Comparison of ENCODE assay signal across 21 cellular contexts in genomic region chr16:74279805-74280204, GRCh38. TPM values are rescaled to one million over a fixed set of nuclear protein-coding genes. Genes with fewer than 3 reads are reported as not detected.
DNase-seq lines count a peak whose midpoint lies in the region; FAIRE-seq and TF ChIP-seq lines count a peak whose summit lies in the region.
"Had no signal": no experiment of that assay in that cellular context is flagged by ENCODE, and none has a peak within 500 bp of the region (broad histone marks: within the 10 kb centered on the region; RNA-seq: fewer than 3 reads in every experiment).

No MANE protein-coding gene starts in this region.

- H3K27ac ChIP-seq in H1 (ENCODE audit: low read depth, low read length), result no peak overlapping the region
- no peak overlapping the region for H3K27ac ChIP-seq in trophoblast cell (ENCODE audit: low read depth, low read length)
- H3K27ac ChIP-seq: BLaER1 had no signal

- H2AK5ac ChIP-seq in H1 (ENCODE audit: low read depth, low read length), result peak overlapping the region; percentile 24; the same call in 1 of the 2 replicates
- H2AK5ac ChIP-seq in trophoblast cell (ENCODE audit: low read length), result no peak overlapping the region

- H3K79me2 ChIP-seq in H1 (ENCODE audit: control insufficient read depth in 1 of 2, insufficient read depth in 2 of 2, low read length in 2 of 2) (no peaks in the 10 kb centered on the region), trophoblast cell (ENCODE audit: control insufficient read depth, insufficient read depth, low read length, poor library complexity) (no peaks in the 10 kb centered on the region)

- H2BK5ac ChIP-seq in H1 (ENCODE audit: low read depth, low read length) (no peak overlapping the region), trophoblast cell (ENCODE audit: low read depth, low read length, poor library complexity) (no peak overlapping the region)

- H3K4me2 ChIP-seq in H1 (ENCODE audit: insufficient read depth in 1 of 2, low read depth in 2 of 2, low read length in 2 of 2), result no peak overlapping the region
- H3K4me2 ChIP-seq in trophoblast cell (ENCODE audit: low read length), result peak overlapping the region; percentile 36
- H3K4me2 ChIP-seq: BLaER1 had no signal

- POLR2A ChIA-PET in H1 (lab: Charles Lee; ENCODE audit: partially characterized antibody), result no interaction called here

- H3K9ac ChIP-seq in H1 (replicated peaks in 1 of 4; ENCODE audit: extremely low read depth in 1 of 4, low read depth in 3 of 4, low read length in 3 of 4), result no peak overlapping the region
- no peak overlapping the region for H3K9ac ChIP-seq in trophoblast cell (ENCODE audit: low read length)
- H3K9ac ChIP-seq: BLaER1 had no signal

- 93% methylated on average over 4 of the region's 6 CpGs; no CpG with 5 or more reads in 1 of the 2 experiments for WGBS in H1 (ENCODE audit: extremely low coverage in 1 of 2, insufficient coverage in 1 of 2, insufficient read length in 1 of 2, insufficient replicate concordance in 2 of 2, low coverage in 1 of 2, low lambda C conversion rate in 2 of 2, missing lambda C conversion rate in 1 of 2), 2 experiments
- no CpG with 5 or more reads among the region's 6 CpGs for WGBS in trophoblast cell (ENCODE audit: extremely low coverage, insufficient coverage, insufficient read length)

- no peak overlapping the region for H3K14ac ChIP-seq in H1 (ENCODE audit: insufficient read length)
- no peak overlapping the region for H3K14ac ChIP-seq in trophoblast cell (ENCODE audit: low read length)

- H4K8ac ChIP-seq in H1 (ENCODE audit: extremely low read depth, insufficient read depth, low read length) (no peak overlapping the region), trophoblast cell (ENCODE audit: low read depth, low read length) (no peak overlapping the region)

- H3K4me3 ChIP-seq in H1 (ENCODE audit: extremely low read depth in 1 of 4, insufficient read depth in 2 of 4, low read depth in 3 of 4, low read length in 4 of 4) (no peak overlapping the region), trophoblast cell (ENCODE audit: low read depth, low read length) (no peak overlapping the region)
- H3K4me3 ChIP-seq: BLaER1, GM12878 had no signal

- H3K4ac ChIP-seq in H1 (replicated peaks; ENCODE audit: insufficient read length, low read depth, low read length) (no peak overlapping the region), trophoblast cell (ENCODE audit: low read depth, low read length) (no peak overlapping the region)

- TF ChIP-seq EP300 in H1 (IDR thresholded peaks at IDR 0.05; ENCODE audit: borderline replicate concordance in 1 of 2, low read depth in 2 of 2, low read length in 2 of 2), result no peak

- no peak for DNase-seq in H1 (ENCODE audit: low read depth in 1 of 2, low spot score in 2 of 2)
- DNase-seq in trophoblast cell, result peak; percentile 86 to 87
- no peak for DNase-seq in activated CD8-positive, alpha-beta memory T cell treated with anti-CD3 and anti-CD28 coated beads for 24 hours
- DNase-seq in NCI-H1092 treated with DMSO at 0.1 percent for 48 hours (lab: John Stamatoyannopoulos, UW), result no peak
- no peak for DNase-seq in CD1c-positive myeloid dendritic cell (ENCODE audit: extremely low spot score)
- DNase-seq: 8988T; ACHN; BE2C; C1 segment of cervical spinal cord; Calu3; CD4-positive, alpha-beta T cell; CD8-positive, alpha-beta T cell; DMS79 treated with DMSO at 0.1 percent for 48 hours; GDM1 had no signal

- no peaks in the 10 kb centered on the region for H3K23me2 ChIP-seq in H1 (ENCODE audit: low read depth, low read length)

- CTCF ChIA-PET in H1 (lab: Charles Lee; ENCODE audit: partially characterized antibody), result no interaction called here

- H4K12ac ChIP-seq in trophoblast cell (ENCODE audit: low read depth, low read length), result no peak overlapping the region

- H3K4me1 ChIP-seq in H1 (replicated peaks in 1 of 4; ENCODE audit: control insufficient read depth in 3 of 4, insufficient read depth in 4 of 4, low read length in 3 of 4), result peaks cover 0 to 9% (median under 1%) of the 10 kb centered on the region in 4 experiments; a peak in 4 of 7 replicates
- peaks cover 11 to 15% of the 10 kb centered on the region in 2 experiments for H3K4me1 ChIP-seq in trophoblast cell (ENCODE audit: control insufficient read depth in 1 of 2, insufficient read depth in 2 of 2, low read length in 2 of 2)
- H3K4me1 ChIP-seq: BE2C, BLaER1 had no signal

- H3K79me1 ChIP-seq in H1 (ENCODE audit: low read depth, low read length) (no peaks in the 10 kb centered on the region), trophoblast cell (ENCODE audit: low read length) (no peaks in the 10 kb centered on the region)

- no peak overlapping the region for H2BK120ac ChIP-seq in H1 (replicated peaks; ENCODE audit: low read depth, low read length)
- H2BK120ac ChIP-seq in trophoblast cell (ENCODE audit: insufficient read depth, low read length, poor library complexity), result no peak overlapping the region

- H2BK20ac ChIP-seq in H1 (ENCODE audit: low read length), result no peak overlapping the region

- no peak for FAIRE-seq in H1 (lab: Jason Lieb, UNC)
- FAIRE-seq: A204.1, D721Med, GM12878, GM12892, GM18507 had no signal

- H4K91ac ChIP-seq in H1 (replicated peaks; ENCODE audit: insufficient read length, low read length) (no peak overlapping the region), trophoblast cell (ENCODE audit: low read depth, low read length) (no peak overlapping the region)

- H4K5ac ChIP-seq in H1 (ENCODE audit: insufficient read length, low read depth, low read length), result no peak overlapping the region

- TF ChIP-seq CTCF in H1 (IDR thresholded peaks at IDR 0.05; ENCODE audit: control extremely low read depth in 1 of 3, insufficient read depth in 1 of 3, low read depth in 1 of 3, low read length in 3 of 3), result no peak

- H4K20me1 ChIP-seq in H1 (replicated peaks in 1 of 2; ENCODE audit: control insufficient read depth in 1 of 2, insufficient read depth in 2 of 2, low read length in 2 of 2), result no peaks in the 10 kb centered on the region
- H4K20me1 ChIP-seq: BLaER1 had no signal

- no peaks in the 10 kb centered on the region for H3K27me3 ChIP-seq in H1 (replicated peaks in 1 of 4; ENCODE audit: control insufficient read depth in 3 of 4, extremely low read depth in 1 of 4, insufficient read depth in 3 of 4, low read length in 3 of 4)
- no peaks in the 10 kb centered on the region for H3K27me3 ChIP-seq in trophoblast cell (ENCODE audit: insufficient read depth, low read length)
- H3K27me3 ChIP-seq: BLaER1 had no signal

- H3K23ac ChIP-seq in H1 (ENCODE audit: insufficient read length) (no peak overlapping the region), trophoblast cell (ENCODE audit: low read length) (no peak overlapping the region)

- no peak overlapping the region for H2AFZ ChIP-seq in H1 (ENCODE audit: low read length)
- H2AFZ ChIP-seq in trophoblast cell (ENCODE audit: insufficient read depth, low read length, poor library complexity), result no peak overlapping the region

- no peak overlapping the region for H3K56ac ChIP-seq in H1 (replicated peaks; ENCODE audit: insufficient read length, low read depth, low read length)

- H3K9me3 ChIP-seq in H1 (ENCODE audit: insufficient read depth in 2 of 2, low read depth in 1 of 2, low read length in 1 of 2) (peaks cover 3 to 6% of the 10 kb centered on the region in 2 experiments; a peak in 2 of 4 replicates), trophoblast cell (ENCODE audit: insufficient read depth, low read depth, low read length) (no peaks in the 10 kb centered on the region)
- H3K9me3 ChIP-seq: BE2C, BLaER1, Caco-2 had no signal

- H2BK12ac ChIP-seq in H1 (ENCODE audit: low read depth, low read length) (no peak overlapping the region), trophoblast cell (ENCODE audit: low read length) (no peak overlapping the region)

- TF ChIP-seq POLR2A in H1 (IDR thresholded peaks at IDR 0.05; ENCODE audit: control extremely low read depth in 1 of 2, low read depth in 2 of 2, low read length in 2 of 2), result no peak

- no peak for TF ChIP-seq RAD21 in H1 (IDR thresholded peaks at IDR 0.05 in 1 of 2, conservative IDR thresholded peaks at IDR 0.05 in 1 of 2; ENCODE audit: low read depth in 2 of 2, low read length in 2 of 2)

- no peak overlapping the region for H3K18ac ChIP-seq in H1 (ENCODE audit: extremely low read depth, low read length)
- H3K18ac ChIP-seq in trophoblast cell (ENCODE audit: low read length), result no peak overlapping the region

- H3K36me3 ChIP-seq in H1 (ENCODE audit: control insufficient read depth in 2 of 4, insufficient read depth in 4 of 4, low read length in 3 of 4) (no peaks in the 10 kb centered on the region), trophoblast cell (ENCODE audit: control insufficient read depth in 1 of 2, insufficient read depth in 2 of 2, low read length in 2 of 2) (no peaks in the 10 kb centered on the region)
- H3K36me3 ChIP-seq: BE2C, BLaER1 had no signal

- no peak overlapping the region for H2BK15ac ChIP-seq in H1 (ENCODE audit: low read length)

TF ChIP-seq in H1, 55 proteins besides CTCF, POLR2A, EP300 and RAD21 (continues in another document):
- TF ChIP-seq CTBP2 (IDR thresholded peaks at IDR 0.05; ENCODE audit: borderline replicate concordance, insufficient read depth, insufficient read length, low read length) (no peak), CBX5 (IDR thresholded peaks at IDR 0.05; ENCODE audit: low read depth, low read length) (no peak), FOSL1 (IDR thresholded peaks at IDR 0.05; ENCODE audit: insufficient read depth, low read depth, low read length) (no peak), ASH2L (IDR thresholded peaks at IDR 0.05; ENCODE audit: low read length) (no peak), TAF7 (optimal IDR thresholded peaks at IDR 0.05; ENCODE audit: borderline replicate concordance, low read depth, low read length) (no peak), KDM4A (IDR thresholded peaks at IDR 0.05; ENCODE audit: low read depth, low read length, severe bottlenecking) (no peak), EZH2 (IDR thresholded peaks at IDR 0.05; ENCODE audit: low read depth, low read length, severe bottlenecking) (no peak), SRF (IDR thresholded peaks at IDR 0.05; ENCODE audit: low read depth, low read length) (no peak)
- TF ChIP-seq, protein P1, sequence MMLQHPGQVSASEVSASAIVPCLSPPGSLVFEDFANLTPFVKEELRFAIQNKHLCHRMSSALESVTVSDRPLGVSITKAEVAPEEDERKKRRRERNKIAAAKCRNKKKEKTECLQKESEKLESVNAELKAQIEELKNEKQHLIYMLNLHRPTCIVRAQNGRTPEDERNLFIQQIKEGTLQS (IDR thresholded peaks at IDR 0.05; ENCODE audit: insufficient read depth, low read depth, low read length), result no peak

RNA-seq across cellular contexts. Expression of gene PSMD7, which starts 16.8 kb away (rescaled TPM):
- 148 and 153 TPM in 2 replicates for total RNA-seq in H1 (2021; fragmentation: NEBNext Ultra II Directional; extraction: Animal tissue kit (Norgen Biotek cat#: 25700))
- polyA plus RNA-seq in H1 (2011; rRNA removed), result 72.0 and 91.1 TPM in 2 replicates
- polyA plus RNA-seq in H1 (2011; cell fraction: cytosol; rRNA removed), result 139 TPM
- 71.8 TPM for polyA plus RNA-seq in H1 (2011; cell fraction: nucleus; rRNA removed)
- 187 to 200 TPM (median 193 TPM) in 4 replicates for polyA plus RNA-seq in H1 (2012, experiment 1 of 2)
- polyA plus RNA-seq in H1 (2012, experiment 2 of 2), result 44.4 TPM
- polyA plus RNA-seq in H1 (2013, experiment 1 of 2), result 126 TPM
- 130 TPM for polyA plus RNA-seq in H1 (2013, experiment 2 of 2)
- 96.0 and 119 TPM in 2 replicates for polyA minus RNA-seq in H1 (2011; rRNA and poly(A)+ RNA removed)
- polyA minus RNA-seq in H1 (2011; cell fraction: cytosol; rRNA and poly(A)+ RNA removed), result 80.3 TPM
- 67.5 TPM for polyA minus RNA-seq in H1 (2011; cell fraction: nucleus; rRNA and poly(A)+ RNA removed)
- polyA plus RNA-seq in trophoblast cell (2013), result 117 and 120 TPM in 2 replicates

Comparison
In these comparisons a context has a peak if more than half of its experiments do, and no peak if none do; other contexts are left out.
1. DNase-seq: peak in trophoblast cell (2 of 2); none in H1 (0 of 2), activated CD8-positive, alpha-beta memory T cell treated with anti-CD3 and anti-CD28 coated beads for 24 hours (single experiment), NCI-H1092 treated with DMSO at 0.1 percent for 48 hours (single experiment) and CD1c-positive myeloid dendritic cell (single experiment).